Comparison of ENCODE assay signal across 10 cellular contexts in the genomic region with DNA sequence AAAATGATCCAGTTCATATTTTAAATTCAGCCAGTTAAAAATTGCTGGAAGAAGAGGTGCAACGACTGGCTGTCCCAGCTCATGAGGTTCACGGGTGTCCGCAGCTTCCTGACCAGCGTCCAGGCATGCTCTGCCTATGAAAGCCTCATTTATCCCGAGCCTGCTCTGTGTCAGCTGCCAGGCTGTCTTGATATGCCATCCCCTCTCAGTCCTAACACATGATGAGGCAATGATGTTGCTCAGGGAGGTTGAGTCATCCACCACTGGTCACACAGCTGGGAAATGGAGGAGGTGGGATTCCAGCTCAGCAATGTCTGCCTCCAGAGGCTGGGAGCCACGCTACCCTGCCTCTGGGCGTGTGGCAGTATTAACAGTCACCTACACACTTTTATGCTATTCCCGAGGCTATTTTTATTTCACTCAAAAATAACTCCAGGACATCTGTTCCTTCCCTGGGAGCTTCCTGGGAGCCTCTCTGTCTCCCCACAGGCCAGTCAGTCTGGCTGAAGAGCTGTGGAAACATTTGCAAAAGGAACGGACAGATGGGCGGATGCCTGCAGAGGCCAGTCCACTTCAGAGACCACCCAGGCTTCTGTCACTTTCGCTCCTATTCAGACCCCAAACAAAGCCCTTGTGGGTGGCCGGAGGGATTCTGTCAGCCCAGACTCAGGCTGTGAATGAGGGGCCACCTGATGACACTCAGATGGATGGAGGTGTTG. TPM values are rescaled to one million over a fixed set of nuclear protein-coding genes. Genes with fewer than 3 reads are reported as not detected.
DNase-seq lines count a peak whose midpoint lies in the region; ATAC-seq and TF ChIP-seq lines count a peak whose summit lies in the region.
"Had no signal": no experiment of that assay in that cellular context is flagged by ENCODE, and none has a peak within 500 bp of the region (broad histone marks: within the 10 kb centered on the region; RNA-seq: fewer than 3 reads in every experiment).

No MANE protein-coding gene starts in this region.

- no peaks in the 10 kb centered on the region for H3K27me3 ChIP-seq in right atrium auricular region

- no peak for DNase-seq in Right ventricle myocardium superior
- no peak for DNase-seq in right atrium auricular region (ENCODE audit: low spot score)
- peak; percentile 38 for DNase-seq in cerebellar cortex (ENCODE audit: low spot score)
- peak; percentile 95 for DNase-seq in islet precursor cell
- DNase-seq: activated T-cell treated with anti-CD3 and anti-CD28 coated beads for 4 hours had no signal

- no peak overlapping the region for H3K4me3 ChIP-seq in right atrium auricular region

- H3K4me1 ChIP-seq in right atrium auricular region, result peaks cover 0 to 17% of the 10 kb centered on the region in 2 donors

- no peak overlapping the region for H3K27ac ChIP-seq in right atrium auricular region

- no peaks in the 10 kb centered on the region for H3K36me3 ChIP-seq in right atrium auricular region

- ATAC-seq in Right ventricle myocardium superior (ENCODE audit: poor library complexity) (peak; percentile 45), GM18873 (IDR thresholded peaks at IDR 0.05; ENCODE audit: low FRiP score, unreplicated experiment) (no peak), GM21723 (IDR thresholded peaks at IDR 0.05; ENCODE audit: unreplicated experiment) (no peak), GM19351 (IDR thresholded peaks at IDR 0.05; ENCODE audit: unreplicated experiment) (no peak), GM19452 (IDR thresholded peaks at IDR 0.05; ENCODE audit: unreplicated experiment) (no peak)

- intact Hi-C loops in Right ventricle myocardium superior (cut with DNase I), result no loop called here

- H3K9me3 ChIP-seq in right atrium auricular region, result no peaks in the 10 kb centered on the region

- no peak for TF ChIP-seq CTCF in right atrium auricular region (IDR thresholded peaks at IDR 0.05)

RNA-seq across cellular contexts. Expression of a gene that starts 22.6 kb away (rescaled TPM):
- total RNA-seq in Right ventricle myocardium superior, result 12.0 TPM
- 1 to 10 TPM; 4.4 to 7.2 TPM for total RNA-seq in right atrium auricular region
- total RNA-seq: glomerular endothelial cell had no signal

Comparison
In these comparisons a context has a peak if more than half of its experiments do, and no peak if none do; other contexts are left out.
1. DNase-seq: peak in cerebellar cortex (single experiment) and islet precursor cell (single experiment); none in Right ventricle myocardium superior (single experiment) and right atrium auricular region (single experiment).